In the genomic region with DNA sequence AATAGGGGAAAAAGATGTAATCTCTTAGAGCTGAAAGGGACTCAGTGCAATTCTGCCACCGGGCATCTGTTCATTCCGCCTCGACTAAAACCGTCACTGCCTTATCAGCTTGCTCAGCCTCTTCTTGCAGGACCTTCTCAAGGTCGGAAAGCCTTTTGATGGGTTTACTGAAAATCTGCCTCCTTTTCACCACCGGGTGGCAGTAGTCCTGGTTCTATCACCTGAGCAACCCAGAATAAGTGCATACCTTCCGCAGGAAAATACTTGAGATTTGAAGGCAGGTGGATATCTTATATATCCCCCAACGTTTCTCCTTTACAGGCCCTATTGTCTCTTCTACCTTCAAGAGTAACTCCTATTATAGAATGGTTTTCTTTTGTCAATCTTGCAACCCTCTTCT, we compare ENCODE assay signal across 9 cellular contexts.
DNase-seq lines count a peak whose midpoint lies in the region; ATAC-seq and TF ChIP-seq lines count a peak whose summit lies in the region.
"Had no signal": no experiment of that assay in that cellular context is flagged by ENCODE, and none has a peak within 500 bp of the region (broad histone marks: within the 10 kb centered on the region; RNA-seq: fewer than 3 reads in every experiment).

No MANE protein-coding gene starts in this region.

- no peak for TF ChIP-seq EP300 in gastroesophageal sphincter (IDR thresholded peaks at IDR 0.05)

- H3K27me3 ChIP-seq in esophagus squamous epithelium = no peaks in the 10 kb centered on the region
- H3K27me3 ChIP-seq in spleen (replicated peaks in 1 of 7) = peaks cover 0 to 7% (median 0%) of the 10 kb centered on the region in 7 donors
- H3K27me3 ChIP-seq in gastroesophageal sphincter = no peaks in the 10 kb centered on the region

- TF ChIP-seq CTCF in esophagus squamous epithelium (IDR thresholded peaks at IDR 0.05) (peak in 4 of 6 experiments; percentile 25 to 43 (median 32)), spleen (IDR thresholded peaks at IDR 0.05 in 8 of 11, conservative IDR thresholded peaks at IDR 0.05 in 3 of 11) (peak in 6 of 11 experiments; percentile 5 to 44 (median 38)), gastroesophageal sphincter (IDR thresholded peaks at IDR 0.05) (peak in 2 of 4 experiments; percentile 26 to 32)

- 17 to 33% methylated on average over 7 to 8 of the region's 8 CpGs for WGBS in esophagus squamous epithelium, 2 donors
- WGBS in spleen, 5 donors = 8 to 22% (median 10%) methylated on average over 7 to 8 of the region's 8 CpGs
- WGBS in gastroesophageal sphincter (ENCODE audit: low coverage in 1 of 2), 2 donors = 7% methylated on average over 7 to 8 of the region's 8 CpGs

- H3K4me1 ChIP-seq in esophagus squamous epithelium (no peaks in the 10 kb centered on the region), spleen (no peaks in the 10 kb centered on the region), gastroesophageal sphincter (no peaks in the 10 kb centered on the region)

- H3K4me3 ChIP-seq in esophagus squamous epithelium (no peak overlapping the region), spleen (no peak overlapping the region), gastroesophageal sphincter (no peak overlapping the region)

- H3K9me3 ChIP-seq in esophagus squamous epithelium (no peaks in the 10 kb centered on the region), spleen (no peaks in the 10 kb centered on the region), gastroesophageal sphincter (no peaks in the 10 kb centered on the region)

- DNase-seq in NCI-H510A (lab: John Stamatoyannopoulos, UW) = peak; percentile 1
- no peak for DNase-seq in NCI-H510A treated with DMSO at 0.1 percent for 48 hours (lab: John Stamatoyannopoulos, UW)
- peak; percentile 6 for DNase-seq in T follicular helper cell (ENCODE audit: low read depth)
- DNase-seq in esophagus squamous epithelium (lab: John Stamatoyannopoulos, UW) = no peak
- no peak for DNase-seq in spleen
- no peak for DNase-seq in dermis blood vessel endothelial cell

- intact Hi-C loops in esophagus squamous epithelium (cut with DNase I) (no loop called here), spleen (cut with DNase I; ENCODE audit: low total_unique reads) (loop anchor here (10.0 kb wide), 1 partner anchor 252 kb away; no protein-coding TSS in a partner anchor)

- peak; percentile 69 for ATAC-seq in HG03095 (IDR thresholded peaks at IDR 0.05; ENCODE audit: unreplicated experiment)
- no peak for ATAC-seq in gastroesophageal sphincter
- ATAC-seq: activated naive CD4-positive, alpha-beta T cell treated with anti-CD3 and anti-CD28 coated beads, Interleukin-2, amount 50 U/mL, for 72 hours had no signal

- no peaks in the 10 kb centered on the region for H3K36me3 ChIP-seq in esophagus squamous epithelium
- H3K36me3 ChIP-seq in spleen = no peaks in the 10 kb centered on the region
- no peaks in the 10 kb centered on the region for H3K36me3 ChIP-seq in gastroesophageal sphincter

- TF ChIP-seq POLR2A in esophagus squamous epithelium (IDR thresholded peaks at IDR 0.05) = no peak
- TF ChIP-seq POLR2A in spleen (IDR thresholded peaks at IDR 0.05) = no peak
- TF ChIP-seq POLR2A in gastroesophageal sphincter (IDR thresholded peaks at IDR 0.05) = no peak

- H3K27ac ChIP-seq in esophagus squamous epithelium (no peak overlapping the region), spleen (no peak overlapping the region), gastroesophageal sphincter (no peak overlapping the region)

Comparison
In these comparisons a context has a peak if more than half of its experiments do, and no peak if none do; other contexts are left out.
1. DNase-seq: peak in NCI-H510A (single experiment) and T follicular helper cell (single experiment); none in NCI-H510A treated with DMSO at 0.1 percent for 48 hours (single experiment), esophagus squamous epithelium (single experiment), spleen (single experiment) and dermis blood vessel endothelial cell (single experiment).